In the genomic region with DNA sequence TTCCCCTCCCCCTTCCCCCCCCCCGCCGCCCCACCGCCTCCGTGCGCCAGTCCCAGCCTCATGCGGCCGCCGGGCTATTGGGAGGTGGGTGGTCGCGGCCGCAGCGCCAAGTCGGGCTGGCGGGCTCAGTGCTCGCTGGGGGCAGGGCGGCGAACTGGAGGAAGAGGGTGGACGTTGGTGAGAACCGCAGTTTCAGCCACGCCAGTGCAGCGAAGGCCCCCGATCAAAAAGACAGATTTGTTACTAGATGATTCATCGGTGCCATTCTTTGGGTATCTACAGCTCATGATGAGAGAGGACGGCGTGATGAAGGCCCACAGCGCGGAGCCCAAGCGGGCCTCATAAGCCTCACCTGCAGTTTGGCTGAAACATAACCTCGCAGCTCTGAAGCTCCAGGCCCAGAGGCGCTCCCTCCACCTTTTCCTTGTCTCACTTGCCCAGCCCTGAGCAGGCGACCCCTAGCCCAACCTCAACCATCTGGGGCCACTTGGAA, we compare ENCODE assay signal across 2 cellular contexts.
TF ChIP-seq lines count a peak whose summit lies in the region.

No MANE protein-coding gene starts in this region.

TF ChIP-seq in GM23338, 12 proteins besides CTCF, POLR2A, EP300 and RAD21 (continues in another document):
- TF ChIP-seq, protein P1, sequence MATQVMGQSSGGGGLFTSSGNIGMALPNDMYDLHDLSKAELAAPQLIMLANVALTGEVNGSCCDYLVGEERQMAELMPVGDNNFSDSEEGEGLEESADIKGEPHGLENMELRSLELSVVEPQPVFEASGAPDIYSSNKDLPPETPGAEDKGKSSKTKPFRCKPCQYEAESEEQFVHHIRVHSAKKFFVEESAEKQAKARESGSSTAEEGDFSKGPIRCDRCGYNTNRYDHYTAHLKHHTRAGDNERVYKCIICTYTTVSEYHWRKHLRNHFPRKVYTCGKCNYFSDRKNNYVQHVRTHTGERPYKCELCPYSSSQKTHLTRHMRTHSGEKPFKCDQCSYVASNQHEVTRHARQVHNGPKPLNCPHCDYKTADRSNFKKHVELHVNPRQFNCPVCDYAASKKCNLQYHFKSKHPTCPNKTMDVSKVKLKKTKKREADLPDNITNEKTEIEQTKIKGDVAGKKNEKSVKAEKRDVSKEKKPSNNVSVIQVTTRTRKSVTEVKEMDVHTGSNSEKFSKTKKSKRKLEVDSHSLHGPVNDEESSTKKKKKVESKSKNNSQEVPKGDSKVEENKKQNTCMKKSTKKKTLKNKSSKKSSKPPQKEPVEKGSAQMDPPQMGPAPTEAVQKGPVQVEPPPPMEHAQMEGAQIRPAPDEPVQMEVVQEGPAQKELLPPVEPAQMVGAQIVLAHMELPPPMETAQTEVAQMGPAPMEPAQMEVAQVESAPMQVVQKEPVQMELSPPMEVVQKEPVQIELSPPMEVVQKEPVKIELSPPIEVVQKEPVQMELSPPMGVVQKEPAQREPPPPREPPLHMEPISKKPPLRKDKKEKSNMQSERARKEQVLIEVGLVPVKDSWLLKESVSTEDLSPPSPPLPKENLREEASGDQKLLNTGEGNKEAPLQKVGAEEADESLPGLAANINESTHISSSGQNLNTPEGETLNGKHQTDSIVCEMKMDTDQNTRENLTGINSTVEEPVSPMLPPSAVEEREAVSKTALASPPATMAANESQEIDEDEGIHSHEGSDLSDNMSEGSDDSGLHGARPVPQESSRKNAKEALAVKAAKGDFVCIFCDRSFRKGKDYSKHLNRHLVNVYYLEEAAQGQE (IDR thresholded peaks at IDR 0.05; ENCODE audit: unreplicated experiment): no peak
- TF ChIP-seq, protein P2, sequence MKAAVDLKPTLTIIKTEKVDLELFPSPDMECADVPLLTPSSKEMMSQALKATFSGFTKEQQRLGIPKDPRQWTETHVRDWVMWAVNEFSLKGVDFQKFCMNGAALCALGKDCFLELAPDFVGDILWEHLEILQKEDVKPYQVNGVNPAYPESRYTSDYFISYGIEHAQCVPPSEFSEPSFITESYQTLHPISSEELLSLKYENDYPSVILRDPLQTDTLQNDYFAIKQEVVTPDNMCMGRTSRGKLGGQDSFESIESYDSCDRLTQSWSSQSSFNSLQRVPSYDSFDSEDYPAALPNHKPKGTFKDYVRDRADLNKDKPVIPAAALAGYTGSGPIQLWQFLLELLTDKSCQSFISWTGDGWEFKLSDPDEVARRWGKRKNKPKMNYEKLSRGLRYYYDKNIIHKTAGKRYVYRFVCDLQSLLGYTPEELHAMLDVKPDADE (IDR thresholded peaks at IDR 0.05): no peak
- no peak; the same call in 1 of the 2 replicates for TF ChIP-seq POLR2AphosphoS5 (IDR thresholded peaks at IDR 0.05; ENCODE audit: low read depth)
- no peak for TF ChIP-seq ZNF114 (CRISPR knock-in tag; IDR thresholded peaks at IDR 0.05)
- no peak for TF ChIP-seq ZNF331 (CRISPR knock-in tag; IDR thresholded peaks at IDR 0.05; ENCODE audit: low read depth)
- TF ChIP-seq EZH2phosphoT487 (IDR thresholded peaks at IDR 0.05; ENCODE audit: unreplicated experiment): no peak
- no peak for TF ChIP-seq CREB1 (CRISPR knock-in tag; IDR thresholded peaks at IDR 0.05; ENCODE audit: low read depth)
- TF ChIP-seq STAT1 (IDR thresholded peaks at IDR 0.05; ENCODE audit: unreplicated experiment): no peak
- TF ChIP-seq JUNB (IDR thresholded peaks at IDR 0.05; ENCODE audit: unreplicated experiment): no peak
- TF ChIP-seq NANOG (IDR thresholded peaks at IDR 0.05; ENCODE audit: borderline replicate concordance): no peak

TF ChIP-seq in K562, 482 proteins besides CTCF, POLR2A, EP300 and RAD21:
- TF ChIP-seq, protein P3, sequence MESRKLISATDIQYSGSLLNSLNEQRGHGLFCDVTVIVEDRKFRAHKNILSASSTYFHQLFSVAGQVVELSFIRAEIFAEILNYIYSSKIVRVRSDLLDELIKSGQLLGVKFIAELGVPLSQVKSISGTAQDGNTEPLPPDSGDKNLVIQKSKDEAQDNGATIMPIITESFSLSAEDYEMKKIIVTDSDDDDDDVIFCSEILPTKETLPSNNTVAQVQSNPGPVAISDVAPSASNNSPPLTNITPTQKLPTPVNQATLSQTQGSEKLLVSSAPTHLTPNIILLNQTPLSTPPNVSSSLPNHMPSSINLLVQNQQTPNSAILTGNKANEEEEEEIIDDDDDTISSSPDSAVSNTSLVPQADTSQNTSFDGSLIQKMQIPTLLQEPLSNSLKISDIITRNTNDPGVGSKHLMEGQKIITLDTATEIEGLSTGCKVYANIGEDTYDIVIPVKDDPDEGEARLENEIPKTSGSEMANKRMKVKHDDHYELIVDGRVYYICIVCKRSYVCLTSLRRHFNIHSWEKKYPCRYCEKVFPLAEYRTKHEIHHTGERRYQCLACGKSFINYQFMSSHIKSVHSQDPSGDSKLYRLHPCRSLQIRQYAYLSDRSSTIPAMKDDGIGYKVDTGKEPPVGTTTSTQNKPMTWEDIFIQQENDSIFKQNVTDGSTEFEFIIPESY (CRISPR knock-in tag; IDR thresholded peaks at IDR 0.05): peak; percentile 49
- TF ChIP-seq STAT5A (IDR thresholded peaks at IDR 0.05; ENCODE audit: borderline replicate concordance, low read length) (no peak), POLR2G (IDR thresholded peaks at IDR 0.05; ENCODE audit: low read depth, low read length) (0 out of 2 replicates have a peak, but pooled peaks have one; percentile 19), FOXP1 (CRISPR knock-in tag; IDR thresholded peaks at IDR 0.05) (no peak)
- TF ChIP-seq, protein P4, sequence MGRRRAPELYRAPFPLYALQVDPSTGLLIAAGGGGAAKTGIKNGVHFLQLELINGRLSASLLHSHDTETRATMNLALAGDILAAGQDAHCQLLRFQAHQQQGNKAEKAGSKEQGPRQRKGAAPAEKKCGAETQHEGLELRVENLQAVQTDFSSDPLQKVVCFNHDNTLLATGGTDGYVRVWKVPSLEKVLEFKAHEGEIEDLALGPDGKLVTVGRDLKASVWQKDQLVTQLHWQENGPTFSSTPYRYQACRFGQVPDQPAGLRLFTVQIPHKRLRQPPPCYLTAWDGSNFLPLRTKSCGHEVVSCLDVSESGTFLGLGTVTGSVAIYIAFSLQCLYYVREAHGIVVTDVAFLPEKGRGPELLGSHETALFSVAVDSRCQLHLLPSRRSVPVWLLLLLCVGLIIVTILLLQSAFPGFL (CRISPR knock-in tag; IDR thresholded peaks at IDR 0.05): no peak
